ENCODE assay signal across 9 cellular contexts in genomic region chr12:96219700-96220206, GRCh38. TPM values are rescaled to one million over a fixed set of nuclear protein-coding genes. Genes with fewer than 3 reads are reported as not detected.
DNase-seq lines count a peak whose midpoint lies in the region; ATAC-seq lines count a peak whose summit lies in the region.
"Had no signal": no experiment of that assay in that cellular context is flagged by ENCODE, and none has a peak within 500 bp of the region (broad histone marks: within the 10 kb centered on the region; RNA-seq: fewer than 3 reads in every experiment).

No MANE protein-coding gene starts in this region.

- peaks cover 51% of the 10 kb centered on the region for H3K4me1 Mint-ChIP-seq in T-helper 17 cell

- H3K4me1 ChIP-seq in HAP-1: peaks cover 5% of the 10 kb centered on the region

- H3K27me3 Mint-ChIP-seq in T-helper 17 cell: no peaks in the 10 kb centered on the region

- peak overlapping the region; percentile 90 for H3K27ac Mint-ChIP-seq in T-helper 17 cell

- peak overlapping the region; percentile 36 for H3K4me3 Mint-ChIP-seq in T-helper 17 cell

- H3K36me3 Mint-ChIP-seq in T-helper 17 cell (ENCODE audit: low read depth): peaks cover 2% of the 10 kb centered on the region

- in situ Hi-C loops in HAP-1 (cut with MboI; ENCODE audit: low sequenced_read_pairs): loop anchor here (10.0 kb wide), 1 partner anchor 295 kb away; no protein-coding TSS in a partner anchor

- H3K9me3 ChIP-seq in T-helper 17 cell (ENCODE audit: control insufficient read depth, low read length, poor library complexity, severe bottlenecking) (no peaks in the 10 kb centered on the region), HAP-1 (no peaks in the 10 kb centered on the region)
- H3K9me3 ChIP-seq: mucosa of descending colon had no signal

- no peak for ATAC-seq in T-helper 17 cell
- no peak for ATAC-seq in HG03469 (IDR thresholded peaks at IDR 0.05; ENCODE audit: unreplicated experiment)
- ATAC-seq: mucosa of descending colon had no signal

- no peak overlapping the region for H3K4me3 ChIP-seq in HAP-1
- H3K4me3 ChIP-seq: mucosa of descending colon had no signal

- DNase-seq in AG08396 (ENCODE audit: low spot score): peak; percentile 90
- peak; percentile 98 for DNase-seq in HPDE6-E6E7 (ENCODE audit: extremely low spot score)
- DNase-seq in T-helper 17 cell: no peak
- peak; percentile 65 for DNase-seq in iPS-NIHi11 (ENCODE audit: low spot score)
- no peak for DNase-seq in HAP-1 (ENCODE audit: low spot score in 2 of 2)
- DNase-seq in stimulated activated CD4-positive, alpha-beta T cell treated with anti-CD3 and anti-CD28 coated beads, Interleukin-4, amount 100 ng/mL, for 24 hours: no peak
- DNase-seq in Kasumi-1 (lab: John Stamatoyannopoulos, UW): no peak

- no peaks in the 10 kb centered on the region for H3K27me3 ChIP-seq in HAP-1 (ENCODE audit: low read depth)

- no peaks in the 10 kb centered on the region for H3K36me3 ChIP-seq in HAP-1 (replicated peaks)

RNA-seq across cellular contexts. Expression of gene ELK3, which starts 25.6 kb away (rescaled TPM):
- total RNA-seq in T-helper 17 cell: 10 to 100 TPM; 68.8 to 71.2 TPM

Comparison
In these comparisons a context has a peak if more than half of its experiments do, and no peak if none do; other contexts are left out.
1. DNase-seq: peak in AG08396 (single experiment), HPDE6-E6E7 (single experiment) and iPS-NIHi11 (single experiment); none in T-helper 17 cell (0 of 3), HAP-1 (0 of 2), stimulated activated CD4-positive, alpha-beta T cell treated with anti-CD3 and anti-CD28 coated beads, Interleukin-4, amount 100 ng/mL, for 24 hours (single experiment) and Kasumi-1 (0 of 2).